Comparison of ENCODE assay signal across 15 cellular contexts in genomic region chr5:143224672-143225071, GRCh38.
"Had no signal": no experiment of that assay in that cellular context is flagged by ENCODE, and none has a peak within 500 bp of the region (broad histone marks: within the 10 kb centered on the region; RNA-seq: fewer than 3 reads in every experiment).

No MANE protein-coding gene starts in this region.

- ATAC-seq: activated T-cell treated with anti-CD3 and anti-CD28 coated beads, Interleukin-2, amount 50 U/mL, for 4 hours; gastroesophageal sphincter; heart right ventricle had no signal

- H3K36me3 ChIP-seq: breast epithelium, transverse colon, WERI-Rb-1 had no signal

- H3K9me3 Mint-ChIP-seq: activated CD4-positive, alpha-beta memory T cell treated with anti-CD3 and anti-CD28 coated beads for 36 hours; activated T-cell treated with anti-CD3 and anti-CD28 coated beads, Interleukin-2, amount 50 U/mL, for 4 hours; dendritic cell treated with granulocyte-macrophage colony-stimulating factor and Interleukin-4, amounts not matched to agents 40 ng/mL and 50 ng/mL, for 4 days had no signal

- DNase-seq: activated CD4-positive, alpha-beta memory T cell treated with anti-CD3 and anti-CD28 coated beads for 36 hours; activated T-cell treated with anti-CD3 and anti-CD28 coated beads, Interleukin-2, amount 50 U/mL, for 4 hours; heart right ventricle; midbrain; retina; stimulated activated naive CD4-positive, alpha-beta T cell; T-helper 9 cell; transverse colon; WERI-Rb-1 had no signal

- H3K27me3 Mint-ChIP-seq: activated CD4-positive, alpha-beta memory T cell treated with anti-CD3 and anti-CD28 coated beads for 36 hours; dendritic cell treated with granulocyte-macrophage colony-stimulating factor and Interleukin-4, amounts not matched to agents 40 ng/mL and 50 ng/mL, for 4 days had no signal

- H3K27ac ChIP-seq: ascending aorta, breast epithelium, gastroesophageal sphincter, heart right ventricle, transverse colon, WERI-Rb-1 had no signal

- H3K4me3 Mint-ChIP-seq: activated CD4-positive, alpha-beta memory T cell treated with anti-CD3 and anti-CD28 coated beads for 36 hours; activated T-cell treated with anti-CD3 and anti-CD28 coated beads, Interleukin-2, amount 50 U/mL, for 4 hours; dendritic cell treated with granulocyte-macrophage colony-stimulating factor and Interleukin-4, amounts not matched to agents 40 ng/mL and 50 ng/mL, for 4 days had no signal

- H3K4me1 ChIP-seq: ascending aorta, breast epithelium had no signal

- FAIRE-seq: islet of Langerhans had no signal

- H3K27ac Mint-ChIP-seq: activated CD4-positive, alpha-beta memory T cell treated with anti-CD3 and anti-CD28 coated beads for 36 hours; dendritic cell treated with granulocyte-macrophage colony-stimulating factor and Interleukin-4, amounts not matched to agents 40 ng/mL and 50 ng/mL, for 4 days had no signal

- H3K4me3 ChIP-seq: ascending aorta, breast epithelium, gastroesophageal sphincter, heart right ventricle, lung, transverse colon had no signal

- H3K27me3 ChIP-seq: ascending aorta, breast epithelium, gastroesophageal sphincter, heart right ventricle, transverse colon had no signal

- H3K9me3 ChIP-seq: ascending aorta, breast epithelium, gastroesophageal sphincter, heart right ventricle, transverse colon had no signal
